In genomic region chr14:28770061-28770460, GRCh38 we compare ENCODE assay signal across 22 cellular contexts.
"Had no signal": no experiment of that assay in that cellular context is flagged by ENCODE, and none has a peak within 500 bp of the region (broad histone marks: within the 10 kb centered on the region; RNA-seq: fewer than 3 reads in every experiment).

No MANE protein-coding gene starts in this region.

- ATAC-seq: left lung; stimulated activated naive CD8-positive, alpha-beta T cell treated with anti-CD3 and anti-CD28 coated beads, Interleukin-15, Interleukin-2, amounts not matched to agents 100 U/mL and 50 U/mL, for 24 hours; T-helper 17 cell; upper lobe of right lung had no signal

- H3K27ac ChIP-seq: brain microvascular endothelial cell, esophagus muscularis mucosa, hepatocyte, left lung, prostate gland, thyroid gland, upper lobe of right lung had no signal

- DNase-seq: activated CD4-positive, alpha-beta T cell treated with anti-CD3 and anti-CD28 coated beads for 4 hours; activated CD4-positive, alpha-beta T cell treated with anti-CD3 and anti-CD28 coated beads, Interleukin-2, amount 50 U/mL, for 48 hours; activated CD4-positive, CD25-positive, alpha-beta regulatory T cell; activated effector memory CD4-positive, alpha-beta T cell treated with anti-CD3 and anti-CD28 coated beads, Interleukin-2, amount 50 U/mL, for 16 hours; activated naive CD4-positive, alpha-beta T cell treated with anti-CD3 and anti-CD28 coated beads, Interleukin-2, amount 10 ng/mL, durations not matched to agents 7 days and 5 days; amygdala; brain microvascular endothelial cell; central memory CD4-positive, alpha-beta T cell; glutamatergic neuron; immature natural killer cell; kidney glomerular epithelial cell; left lung; naive B cell; stimulated activated CD4-positive, alpha-beta T cell treated with anti-CD3 and anti-CD28 coated beads, Interleukin-4, amount 100 ng/mL, for 4 hours; stimulated activated naive CD8-positive, alpha-beta T cell treated with anti-CD3 and anti-CD28 coated beads, Interleukin-15, Interleukin-2, amounts not matched to agents 100 U/mL and 50 U/mL, for 24 hours; T-helper 17 cell; thyroid gland; upper lobe of right lung had no signal

- H3K4me3 ChIP-seq: hepatocyte, left lung, lung, prostate gland, thyroid gland, upper lobe of right lung had no signal
